9 cellular contexts compared by ENCODE assay signal in genomic region chrX:53481816-53482485, GRCh38. TPM values are rescaled to one million over a fixed set of nuclear protein-coding genes. Genes with fewer than 3 reads are reported as not detected.
DNase-seq lines count a peak whose midpoint lies in the region; ATAC-seq, FAIRE-seq and TF ChIP-seq lines count a peak whose summit lies in the region.
"Had no signal": no experiment of that assay in that cellular context is flagged by ENCODE, and none has a peak within 500 bp of the region (broad histone marks: within the 10 kb centered on the region; RNA-seq: fewer than 3 reads in every experiment).

No MANE protein-coding gene starts in this region.

- peaks cover 11% of the 10 kb centered on the region for H3K27me3 Mint-ChIP-seq in astrocyte (ENCODE audit: low read depth, unreplicated experiment)

- H4K20me1 ChIP-seq in astrocyte (ENCODE audit: insufficient read depth, low read length), result no peaks in the 10 kb centered on the region

- H3K36me3 ChIP-seq in astrocyte (ENCODE audit: insufficient read depth, low read length), result no peaks in the 10 kb centered on the region

- DNase-seq in GM10248 (ENCODE audit: extremely low spot score) (peak; percentile 40), NCI-H1105 treated with DMSO at 0.1 percent for 48 hours (lab: John Stamatoyannopoulos, UW) (peak; percentile 64), T follicular helper cell (ENCODE audit: low read depth) (peak; percentile 12), astrocyte (ENCODE audit: low read depth) (peak; percentile 36), iPS-NIHi11 (ENCODE audit: low spot score) (peak; percentile 46)
- peak; percentile 13 to 38 for DNase-seq in stimulated activated CD4-positive, alpha-beta T cell treated with anti-CD3 and anti-CD28 coated beads, Interleukin-1b, Interleukin-23, amount 100 ng/mL, for 4 hours (ENCODE audit: low read depth in 2 of 2)

- peak; percentile 99 for FAIRE-seq in astrocyte (lab: Jason Lieb, UNC)

- H3K4me3 ChIP-seq in astrocyte (ENCODE audit: insufficient read depth, low read depth, low read length), result no peak overlapping the region

- no peaks in the 10 kb centered on the region for H3K9me3 ChIP-seq in astrocyte (ENCODE audit: insufficient read depth, low read depth, low read length)

- CTCF ChIA-PET in GM10248 (lab: Yijun Ruan, JAX), result interaction anchor here (0.7 to 2.9 kb wide), 22 partner anchors 8 to 1519 kb away, joined by 3 to 30 read pairs (median 6); partner anchors contain the start of gene APEX2

- H3K79me2 ChIP-seq in astrocyte (ENCODE audit: insufficient read depth, low read length), result no peaks in the 10 kb centered on the region

- no peak overlapping the region for H3K27ac Mint-ChIP-seq in astrocyte (ENCODE audit: unreplicated experiment)
- H3K27ac Mint-ChIP-seq: dendritic cell treated with granulocyte-macrophage colony-stimulating factor and Interleukin-4, amounts not matched to agents 40 ng/mL and 50 ng/mL, for 4 days had no signal

- H3K4me3 Mint-ChIP-seq in astrocyte (ENCODE audit: unreplicated experiment), result no peak overlapping the region
- H3K4me3 Mint-ChIP-seq: dendritic cell treated with granulocyte-macrophage colony-stimulating factor and Interleukin-4, amounts not matched to agents 40 ng/mL and 50 ng/mL, for 4 days had no signal

- no peak overlapping the region for H3K9ac ChIP-seq in astrocyte (ENCODE audit: low read length)

- peaks cover 2% of the 10 kb centered on the region for H3K4me1 Mint-ChIP-seq in astrocyte (ENCODE audit: low read depth, unreplicated experiment)

- H3K36me3 Mint-ChIP-seq in astrocyte (ENCODE audit: low read depth, unreplicated experiment), result no peaks in the 10 kb centered on the region

- peaks cover 1% of the 10 kb centered on the region for H3K4me1 ChIP-seq in astrocyte (ENCODE audit: insufficient read depth, low read length)

- TF ChIP-seq CTCF in GM10248 (IDR thresholded peaks at IDR 0.05; ENCODE audit: control extremely low read depth, extremely low read depth, low read depth, missing control alignments), result peak; percentile 47
- peak; percentile 70 for TF ChIP-seq CTCF in astrocyte (IDR thresholded peaks at IDR 0.05; ENCODE audit: insufficient read depth, low read depth, low read length)

- no peaks in the 10 kb centered on the region for H3K9me3 Mint-ChIP-seq in astrocyte (ENCODE audit: unreplicated experiment)
- H3K9me3 Mint-ChIP-seq: dendritic cell treated with granulocyte-macrophage colony-stimulating factor and Interleukin-4, amounts not matched to agents 40 ng/mL and 50 ng/mL, for 4 days had no signal

- H3K4me2 ChIP-seq in astrocyte (ENCODE audit: low read length), result no peak overlapping the region

- H3K27me3 ChIP-seq in astrocyte (ENCODE audit: insufficient read depth, low read length), result no peaks in the 10 kb centered on the region

- no peak overlapping the region for H3K27ac ChIP-seq in astrocyte (ENCODE audit: low read depth, low read length)

- POLR2A ChIA-PET in GM10248 (lab: Yijun Ruan, JAX), result no interaction called here

- no peak overlapping the region for H2AFZ ChIP-seq in astrocyte (ENCODE audit: low read depth, low read length)

- no peak for ATAC-seq in GM18520 (IDR thresholded peaks at IDR 0.05; ENCODE audit: unreplicated experiment)
- ATAC-seq in HG03457 (IDR thresholded peaks at IDR 0.05; ENCODE audit: unreplicated experiment), result no peak

RNA-seq across cellular contexts. Expression of gene HSD17B10, which starts 47.8 kb away (rescaled TPM):
- 87.4 and 96.8 TPM in 2 replicates for total RNA-seq in astrocyte

RNA-seq across cellular contexts. Expression of gene RIBC1, which starts 59.3 kb away (rescaled TPM):
- 0.34 and 0.46 TPM in 2 replicates for total RNA-seq in astrocyte

RNA-seq across cellular contexts. Expression of gene SMC1A, which starts 59.5 kb away (rescaled TPM):
- total RNA-seq in astrocyte, result 31.9 and 33.3 TPM in 2 replicates

Comparison
In these comparisons a context has a peak if more than half of its experiments do, and no peak if none do; other contexts are left out.
1. DNase-seq: peak in every context shown above with its lines; median percentile 64 in NCI-H1105 treated with DMSO at 0.1 percent for 48 hours; 46 in iPS-NIHi11; 40 in GM10248; 36 in astrocyte; 26 in stimulated activated CD4-positive, alpha-beta T cell treated with anti-CD3 and anti-CD28 coated beads, Interleukin-1b, Interleukin-23, amount 100 ng/mL, for 4 hours; 12 in T follicular helper cell.